20 cellular contexts compared by ENCODE assay signal in the genomic region with DNA sequence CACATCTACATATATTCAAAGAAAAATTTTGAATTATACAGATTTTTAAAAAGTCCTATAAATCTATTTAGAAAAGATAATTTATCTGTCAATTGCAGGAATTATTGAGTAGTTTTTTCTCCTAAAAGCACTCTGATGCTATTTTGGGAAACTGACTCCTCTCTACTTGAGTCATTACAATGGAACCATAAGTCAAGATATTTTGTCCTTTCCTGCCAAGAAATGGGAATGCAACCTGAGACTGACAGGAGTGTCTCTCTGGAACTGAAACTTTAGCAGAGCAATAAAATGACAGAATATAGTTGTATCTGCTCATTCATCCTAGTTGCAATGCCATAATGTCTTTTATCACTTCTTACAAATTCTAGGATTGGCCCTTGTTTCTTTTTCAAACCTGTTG. TPM values are rescaled to one million over a fixed set of nuclear protein-coding genes. Genes with fewer than 3 reads are reported as not detected.
"Had no signal": no experiment of that assay in that cellular context is flagged by ENCODE, and none has a peak within 500 bp of the region (broad histone marks: within the 10 kb centered on the region; RNA-seq: fewer than 3 reads in every experiment).

No MANE protein-coding gene starts in this region.

- H3K27me3 ChIP-seq: colonic mucosa, ovary, right lobe of liver, spleen, testis, upper lobe of right lung had no signal

- H3K27me3 Mint-ChIP-seq: stimulated activated naive CD8-positive, alpha-beta T cell treated with anti-CD3 and anti-CD28 coated beads, Interleukin-15, Interleukin-2, amounts not matched to agents 100 ng/mL and 50 ng/mL, for 24 hours had no signal

- H3K4me1 ChIP-seq: colonic mucosa, esophagus squamous epithelium, right lobe of liver, testis, upper lobe of right lung had no signal

- ATAC-seq: naive thymus-derived CD4-positive, alpha-beta T cell; right lobe of liver; T-helper 17 cell; upper lobe of right lung had no signal

- H3K4me1 Mint-ChIP-seq: activated CD4-positive, alpha-beta memory T cell treated with anti-CD3 and anti-CD28 coated beads, Interleukin-2, amount 10 ng/mL, durations not matched to agents 7 days and 5 days had no signal

- H3K36me3 Mint-ChIP-seq: activated naive CD4-positive, alpha-beta T cell treated with anti-CD3 and anti-CD28 coated beads, Interleukin-2, amount 10 ng/mL, durations not matched to agents 7 days and 5 days; naive thymus-derived CD4-positive, alpha-beta T cell had no signal

- H3K4me3 ChIP-seq: colonic mucosa, esophagus squamous epithelium, ovary, right lobe of liver, spleen, testis, upper lobe of right lung had no signal

- H3K36me3 ChIP-seq: colonic mucosa, esophagus squamous epithelium, ovary, right lobe of liver, spleen, upper lobe of right lung had no signal

- DNase-seq: activated CD4-positive, alpha-beta memory T cell treated with anti-CD3 and anti-CD28 coated beads, Interleukin-2, amount 10 ng/mL, durations not matched to agents 7 days and 5 days; activated CD4-positive, alpha-beta T cell treated with anti-CD3 and anti-CD28 coated beads for 4 hours; activated naive CD4-positive, alpha-beta T cell treated with anti-CD3 and anti-CD28 coated beads, Interleukin-2, amount 10 ng/mL, durations not matched to agents 7 days and 5 days; activated T-cell treated with anti-CD3 and anti-CD28 coated beads, Interleukin-2, amount 50 U/mL, for 24 hours; colonic mucosa; effector CD4-positive, alpha-beta T cell; esophagus squamous epithelium; islet precursor cell; naive thymus-derived CD4-positive, alpha-beta T cell; ovary; right lobe of liver; spleen; T-helper 17 cell; testis; upper lobe of right lung had no signal

- H3K9me3 Mint-ChIP-seq: activated CD4-positive, alpha-beta memory T cell treated with anti-CD3 and anti-CD28 coated beads, Interleukin-2, amount 10 ng/mL, durations not matched to agents 7 days and 5 days; activated naive CD4-positive, alpha-beta T cell treated with anti-CD3 and anti-CD28 coated beads, Interleukin-2, amount 10 ng/mL, durations not matched to agents 7 days and 5 days; activated T-cell treated with anti-CD3 and anti-CD28 coated beads, Interleukin-2, amount 50 U/mL, for 24 hours; stimulated activated naive CD8-positive, alpha-beta T cell treated with anti-CD3 and anti-CD28 coated beads, Interleukin-15, Interleukin-2, amounts not matched to agents 100 ng/mL and 50 ng/mL, for 24 hours had no signal

- H3K27ac Mint-ChIP-seq: activated CD4-positive, alpha-beta memory T cell treated with anti-CD3 and anti-CD28 coated beads, Interleukin-2, amount 10 ng/mL, durations not matched to agents 7 days and 5 days; activated naive CD4-positive, alpha-beta T cell treated with anti-CD3 and anti-CD28 coated beads, Interleukin-2, amount 10 ng/mL, durations not matched to agents 7 days and 5 days; activated T-cell treated with anti-CD3 and anti-CD28 coated beads, Interleukin-2, amount 50 U/mL, for 24 hours; naive thymus-derived CD4-positive, alpha-beta T cell; stimulated activated naive CD8-positive, alpha-beta T cell treated with anti-CD3 and anti-CD28 coated beads, Interleukin-15, Interleukin-2, amounts not matched to agents 100 ng/mL and 50 ng/mL, for 24 hours; T-helper 17 cell had no signal

- H3K4me3 Mint-ChIP-seq: activated CD4-positive, alpha-beta memory T cell treated with anti-CD3 and anti-CD28 coated beads, Interleukin-2, amount 10 ng/mL, durations not matched to agents 7 days and 5 days; activated naive CD4-positive, alpha-beta T cell treated with anti-CD3 and anti-CD28 coated beads, Interleukin-2, amount 10 ng/mL, durations not matched to agents 7 days and 5 days; activated T-cell treated with anti-CD3 and anti-CD28 coated beads, Interleukin-2, amount 50 U/mL, for 24 hours; naive thymus-derived CD4-positive, alpha-beta T cell; stimulated activated naive CD8-positive, alpha-beta T cell treated with anti-CD3 and anti-CD28 coated beads, Interleukin-15, Interleukin-2, amounts not matched to agents 100 ng/mL and 50 ng/mL, for 24 hours; T-helper 17 cell had no signal

- H3K9me3 ChIP-seq: colonic mucosa, esophagus squamous epithelium, ovary, right lobe of liver, spleen, testis, upper lobe of right lung had no signal

RNA-seq across cellular contexts. Expression of gene CARTPT, which starts 48.6 kb away (rescaled TPM):
- total RNA-seq: activated CD4-positive, alpha-beta memory T cell treated with anti-CD3 and anti-CD28 coated beads, Interleukin-2, amount 10 ng/mL, durations not matched to agents 7 days and 5 days; cardiac septum; esophagus squamous epithelium; lung microvascular endothelial cell; mononuclear cell; naive thymus-derived CD4-positive, alpha-beta T cell; pulmonary artery endothelial cell; right lobe of liver; spleen; T-helper 17 cell; upper lobe of right lung had no signal
